Comparison of ENCODE assay signal across 1 cellular context in genomic region chr1:228772516-228773212, GRCh38.
TF ChIP-seq lines count a peak whose summit lies in the region.

No MANE protein-coding gene starts in this region.

TF ChIP-seq in HEK293, 187 proteins besides CTCF, POLR2A, EP300 and RAD21 (continued from another document):
- no peak for TF ChIP-seq PRDM6 (tag by site-specific recombination; IDR thresholded peaks at IDR 0.05)
- no peak for TF ChIP-seq ZNF223 (tag by site-specific recombination; IDR thresholded peaks at IDR 0.05)
- TF ChIP-seq ZBTB26 (tag by site-specific recombination; optimal IDR thresholded peaks at IDR 0.05): no peak
- TF ChIP-seq PATZ1 (tag by site-specific recombination; IDR thresholded peaks at IDR 0.05): peak; percentile 24; the same call in 1 of the 2 replicates
- no peak for TF ChIP-seq HOXD13 (CRISPR knock-in tag; IDR thresholded peaks at IDR 0.05; ENCODE audit: borderline replicate concordance)
- TF ChIP-seq ZNF596 (tag by site-specific recombination; IDR thresholded peaks at IDR 0.05): 0 out of 2 replicates have a peak, but pooled peaks have one; percentile 13
TF ChIP-seq in HEK293: peak in this region for 5.
